ENCODE assay signal across 10 cellular contexts in the genomic region with DNA sequence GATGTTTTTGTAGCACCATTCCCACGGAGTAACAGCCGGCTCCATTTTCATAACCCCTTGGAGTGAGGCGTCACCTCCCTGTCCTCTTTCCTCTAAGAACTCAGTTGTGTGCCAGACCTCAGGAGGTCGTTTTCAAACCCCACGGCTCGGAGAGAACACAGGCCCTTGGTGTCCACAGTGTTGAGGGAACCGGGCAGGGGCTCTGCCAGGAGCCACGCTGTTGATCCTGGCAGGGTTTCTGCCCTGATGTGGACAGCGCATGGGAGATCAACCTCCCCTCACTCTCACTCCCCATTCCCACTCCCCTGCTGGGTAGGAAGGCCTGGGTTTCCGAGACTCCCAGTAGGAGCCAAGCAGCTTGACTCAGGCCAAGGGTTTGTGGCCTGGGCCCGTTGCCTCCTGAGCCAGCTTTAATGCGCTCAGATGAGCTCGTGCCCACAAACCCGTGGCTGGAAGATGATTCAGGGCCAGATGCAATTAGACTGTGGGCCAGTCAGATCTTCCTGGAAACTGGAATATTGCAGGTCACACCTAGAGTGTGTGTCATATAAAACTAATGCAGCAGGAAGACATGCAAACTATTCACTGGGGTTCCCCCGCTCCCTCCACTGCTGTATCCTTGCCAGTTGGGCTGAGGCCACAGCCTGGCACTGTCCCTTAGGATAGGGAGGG.
A peak's percentile ranks its signal among the peaks of the same experiment; 100 is the strongest.
DNase-seq lines count a peak whose midpoint lies in the region; ATAC-seq, FAIRE-seq and TF ChIP-seq lines count a peak whose summit lies in the region.
"Had no signal": no experiment of that assay in that cellular context is flagged by ENCODE, and none has a peak within 500 bp of the region (broad histone marks: within the 10 kb centered on the region; RNA-seq: fewer than 3 reads in every experiment).

No MANE protein-coding gene starts in this region.

- no peak overlapping the region for H3K4me3 Mint-ChIP-seq in MCF 10A (ENCODE audit: unreplicated experiment)

- H3K9me1 ChIP-seq in keratinocyte (ENCODE audit: control insufficient read depth, extremely low read depth, insufficient read depth, low read length): no peaks in the 10 kb centered on the region

- H3K9me3 Mint-ChIP-seq in MCF 10A (ENCODE audit: unreplicated experiment): no peaks in the 10 kb centered on the region

- ATAC-seq in SK-N-SH treated with all-trans-retinoic acid at 6 μM for 48 hours: peak; percentile 47; the same call in 2 of the 3 replicates

- H3K4me1 ChIP-seq in SK-N-SH (ENCODE audit: control insufficient read depth in 1 of 2, insufficient read depth in 2 of 2, low read depth in 1 of 2, low read length in 1 of 2): no peaks in the 10 kb centered on the region
- H3K4me1 ChIP-seq in keratinocyte (ENCODE audit: control insufficient read depth, extremely low read depth, insufficient read depth, low read length): peaks cover 3% of the 10 kb centered on the region
- H3K4me1 ChIP-seq in tibial artery: peaks cover 0 to 15% (median 12%) of the 10 kb centered on the region in 4 donors

- no peaks in the 10 kb centered on the region for H3F3A ChIP-seq in SK-N-SH (replicated peaks; ENCODE audit: insufficient read depth)

- no peaks in the 10 kb centered on the region for H3K36me3 ChIP-seq in SK-N-SH (replicated peaks in 1 of 2; ENCODE audit: control insufficient read depth in 1 of 2, insufficient read depth in 2 of 2, low read length in 1 of 2)
- H3K36me3 ChIP-seq in keratinocyte (ENCODE audit: control insufficient read depth in 2 of 2, extremely low read depth in 1 of 2, insufficient read depth in 2 of 2, low read length in 2 of 2): no peaks in the 10 kb centered on the region
- no peaks in the 10 kb centered on the region for H3K36me3 ChIP-seq in tibial artery

- H3K27ac Mint-ChIP-seq in MCF 10A (ENCODE audit: low read depth, unreplicated experiment): peak overlapping the region; percentile 32

- no peak for TF ChIP-seq RAD21 in SK-N-SH (IDR thresholded peaks at IDR 0.05; ENCODE audit: low read length)

- H3K79me2 ChIP-seq in SK-N-SH (ENCODE audit: insufficient read depth): no peaks in the 10 kb centered on the region
- H3K79me2 ChIP-seq in keratinocyte (ENCODE audit: control insufficient read depth, insufficient read depth, low read length): no peaks in the 10 kb centered on the region

- H3K4me3 ChIP-seq in SK-N-SH (ENCODE audit: low read depth in 2 of 2, low read length in 1 of 2) (no peak overlapping the region), keratinocyte (ENCODE audit: control insufficient read depth in 2 of 3, extremely low read depth in 1 of 3, insufficient read depth in 2 of 3, low read depth in 1 of 3, low read length in 3 of 3) (no peak overlapping the region), tibial artery (no peak overlapping the region)

- dilution Hi-C loops in keratinocyte (cut with MboI; ENCODE audit: extremely low pct_ligation_motif_present, low sequenced_read_pairs): no loop called here

- FAIRE-seq in keratinocyte (lab: Jason Lieb, UNC): peak; percentile 62
- FAIRE-seq: H1 had no signal

- H3K36me3 Mint-ChIP-seq in MCF 10A (ENCODE audit: insufficient read depth, unreplicated experiment): no peaks in the 10 kb centered on the region

- BruUV-seq in MCF 10A (replicated peaks; lab: Mats Ljungman, UMichigan): no TSS peak

- 41% methylated on average over 10 of the region's 15 CpGs for WGBS in SK-N-SH (ENCODE audit: low lambda C conversion rate)

- peaks cover 11% of the 10 kb centered on the region for H3K4me1 Mint-ChIP-seq in MCF 10A (ENCODE audit: insufficient read depth, unreplicated experiment)

- no peaks in the 10 kb centered on the region for H3K9me2 ChIP-seq in SK-N-SH

- no peak for DNase-seq in SK-N-SH
- DNase-seq in MCF 10A (ENCODE audit: unreplicated experiment): peak; percentile 87
- peak; percentile 50 for DNase-seq in keratinocyte (ENCODE audit: low read depth, low spot score)
- peak; percentile 31 to 72 for DNase-seq in tibial artery
- no peak for DNase-seq in GF-D8 (lab: John Stamatoyannopoulos, UW)
- no peak for DNase-seq in activated T-cell treated with anti-CD3 and anti-CD28 coated beads, Interleukin-2, amount 50 U/mL, for 48 hours
- no peak for DNase-seq in HUDEP-2 (lab: John Stamatoyannopoulos, UW; ENCODE audit: unreplicated experiment in 76 of 76)

- H4K20me1 ChIP-seq in SK-N-SH (ENCODE audit: insufficient read depth): no peaks in the 10 kb centered on the region
- no peaks in the 10 kb centered on the region for H4K20me1 ChIP-seq in keratinocyte (ENCODE audit: control insufficient read depth, extremely low read depth, insufficient read depth, low read length)

- TF ChIP-seq CTCF in SK-N-SH (IDR thresholded peaks at IDR 0.05) (no peak), MCF 10A (IDR thresholded peaks at IDR 0.05; ENCODE audit: unreplicated experiment) (no peak), keratinocyte (optimal IDR thresholded peaks at IDR 0.05 in 1 of 3, IDR thresholded peaks at IDR 0.05 in 1 of 3, conservative IDR thresholded peaks at IDR 0.05 in 1 of 3; ENCODE audit: extremely low read depth in 1 of 3, insufficient read depth in 2 of 3, low read length in 3 of 3) (no peak), tibial artery (IDR thresholded peaks at IDR 0.05) (no peak)

- no peaks in the 10 kb centered on the region for H3K27me3 Mint-ChIP-seq in MCF 10A (ENCODE audit: insufficient read depth, unreplicated experiment)

- intact Hi-C loops in MCF 10A (cut with micrococcal nuclease) (loop anchor here (1.0 to 10.0 kb wide), 2 partner anchors 282 to 878 kb away; a partner anchor contains a TSS), tibial artery (cut with DNase I; ENCODE audit: low total_unique reads) (loop anchor here (10.0 kb wide), 1 partner anchor 628 kb away; no protein-coding TSS in a partner anchor)

- no peak overlapping the region for H3K4me2 ChIP-seq in SK-N-SH
- H3K4me2 ChIP-seq in keratinocyte (ENCODE audit: control insufficient read depth, extremely low read depth, insufficient read depth, low read depth, low read length): no peak overlapping the region

- H3K27ac ChIP-seq in SK-N-SH (ENCODE audit: low read depth in 2 of 2, low read length in 1 of 2) (no peak overlapping the region), keratinocyte (ENCODE audit: control insufficient read depth, insufficient read depth, low read length) (no peak overlapping the region), tibial artery (peak overlapping the region; percentile 44 to 58)
- H3K27ac ChIP-seq: 22Rv1 had no signal

- POLR2A ChIA-PET in SK-N-SH (lab: Yijun Ruan, JAX) (no interaction called here), MCF 10A (lab: Yijun Ruan, JAX) (no interaction called here)

- H3K9me3 ChIP-seq in SK-N-SH (no peaks in the 10 kb centered on the region), keratinocyte (ENCODE audit: control insufficient read depth, low read depth, low read length) (no peaks in the 10 kb centered on the region), tibial artery (no peaks in the 10 kb centered on the region)

- CTCF ChIA-PET in SK-N-SH (lab: Yijun Ruan, JAX) (no interaction called here), MCF 10A (lab: Yijun Ruan, JAX) (interaction anchor here (0.6 to 1.6 kb wide), 2 partner anchors 281 to 633 kb away, joined by 4 read pairs; no protein-coding TSS in a partner anchor)

- TF ChIP-seq EP300 in SK-N-SH (IDR thresholded peaks at IDR 0.05; ENCODE audit: borderline replicate concordance in 1 of 2, low read depth in 1 of 2, low read length in 1 of 2): no peak

- no peak overlapping the region for H3K9ac ChIP-seq in SK-N-SH
- H3K9ac ChIP-seq in keratinocyte (ENCODE audit: control insufficient read depth, extremely low read depth, insufficient read depth, low read length): no peak overlapping the region

- H2AFZ ChIP-seq in SK-N-SH (ENCODE audit: low read depth): no peak overlapping the region
- no peak overlapping the region for H2AFZ ChIP-seq in keratinocyte (ENCODE audit: control insufficient read depth, low read length)

- peaks cover 8% of the 10 kb centered on the region; the same call in 1 of the 2 replicates for H3K27me3 ChIP-seq in SK-N-SH (ENCODE audit: insufficient read depth)
- no peaks in the 10 kb centered on the region for H3K27me3 ChIP-seq in keratinocyte (ENCODE audit: control insufficient read depth, extremely low read depth, insufficient read depth, low read length)
- no peaks in the 10 kb centered on the region for H3K27me3 ChIP-seq in tibial artery

TF ChIP-seq in SK-N-SH treated with all-trans-retinoic acid at 6 μM for 48 hours, 23 proteins besides CTCF, POLR2A, EP300 and RAD21 (continues in another document):
- TF ChIP-seq RARB (CRISPR knock-in tag; IDR thresholded peaks at IDR 0.05): no peak
- TF ChIP-seq, protein P1, sequence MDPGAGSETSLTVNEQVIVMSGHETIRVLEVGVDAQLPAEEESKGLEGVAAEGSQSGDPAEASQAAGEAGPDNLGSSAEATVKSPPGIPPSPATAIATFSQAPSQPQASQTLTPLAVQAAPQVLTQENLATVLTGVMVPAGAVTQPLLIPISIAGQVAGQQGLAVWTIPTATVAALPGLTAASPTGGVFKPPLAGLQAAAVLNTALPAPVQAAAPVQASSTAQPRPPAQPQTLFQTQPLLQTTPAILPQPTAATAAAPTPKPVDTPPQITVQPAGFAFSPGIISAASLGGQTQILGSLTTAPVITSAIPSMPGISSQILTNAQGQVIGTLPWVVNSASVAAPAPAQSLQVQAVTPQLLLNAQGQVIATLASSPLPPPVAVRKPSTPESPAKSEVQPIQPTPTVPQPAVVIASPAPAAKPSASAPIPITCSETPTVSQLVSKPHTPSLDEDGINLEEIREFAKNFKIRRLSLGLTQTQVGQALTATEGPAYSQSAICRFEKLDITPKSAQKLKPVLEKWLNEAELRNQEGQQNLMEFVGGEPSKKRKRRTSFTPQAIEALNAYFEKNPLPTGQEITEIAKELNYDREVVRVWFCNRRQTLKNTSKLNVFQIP (CRISPR knock-in tag; IDR thresholded peaks at IDR 0.05; ENCODE audit: borderline replicate concordance, low read depth): no peak
- TF ChIP-seq ZNF565 (CRISPR knock-in tag; conservative IDR thresholded peaks at IDR 0.05; ENCODE audit: low read depth): no peak

TF ChIP-seq in SK-N-SH, 30 proteins besides CTCF, POLR2A, EP300 and RAD21 (continues in another document):
- TF ChIP-seq MEF2A (IDR thresholded peaks at IDR 0.05; ENCODE audit: borderline replicate concordance, low read depth): no peak
- TF ChIP-seq RFX5 (IDR thresholded peaks at IDR 0.05; ENCODE audit: low read length): no peak
- no peak for TF ChIP-seq RXRA (IDR thresholded peaks at IDR 0.05; ENCODE audit: borderline replicate concordance, low read depth)
- TF ChIP-seq MXI1 (IDR thresholded peaks at IDR 0.05; ENCODE audit: low read depth, low read length): no peak
- TF ChIP-seq EZH2phosphoT487 (IDR thresholded peaks at IDR 0.05; ENCODE audit: borderline replicate concordance, low read depth): no peak
- TF ChIP-seq, protein P2, sequence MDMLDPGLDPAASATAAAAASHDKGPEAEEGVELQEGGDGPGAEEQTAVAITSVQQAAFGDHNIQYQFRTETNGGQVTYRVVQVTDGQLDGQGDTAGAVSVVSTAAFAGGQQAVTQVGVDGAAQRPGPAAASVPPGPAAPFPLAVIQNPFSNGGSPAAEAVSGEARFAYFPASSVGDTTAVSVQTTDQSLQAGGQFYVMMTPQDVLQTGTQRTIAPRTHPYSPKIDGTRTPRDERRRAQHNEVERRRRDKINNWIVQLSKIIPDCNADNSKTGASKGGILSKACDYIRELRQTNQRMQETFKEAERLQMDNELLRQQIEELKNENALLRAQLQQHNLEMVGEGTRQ (IDR thresholded peaks at IDR 0.05; ENCODE audit: borderline replicate concordance, low read depth, low read length): no peak
- TF ChIP-seq POLR2AphosphoS5 (IDR thresholded peaks at IDR 0.05; ENCODE audit: low read depth, low read length): no peak

Comparison
In these comparisons a context has a peak if more than half of its experiments do, and no peak if none do; other contexts are left out.
1. DNase-seq: peak in MCF 10A (single experiment), keratinocyte (single experiment) and tibial artery (2 of 2); none in SK-N-SH (single experiment), GF-D8 (single experiment), activated T-cell treated with anti-CD3 and anti-CD28 coated beads, Interleukin-2, amount 50 U/mL, for 48 hours (0 of 2) and HUDEP-2 (0 of 76).
2. H3K27ac ChIP-seq: peak in tibial artery (2 of 2); none in SK-N-SH (0 of 2) and keratinocyte (single experiment).